15 cellular contexts compared by ENCODE assay signal in the genomic region with DNA sequence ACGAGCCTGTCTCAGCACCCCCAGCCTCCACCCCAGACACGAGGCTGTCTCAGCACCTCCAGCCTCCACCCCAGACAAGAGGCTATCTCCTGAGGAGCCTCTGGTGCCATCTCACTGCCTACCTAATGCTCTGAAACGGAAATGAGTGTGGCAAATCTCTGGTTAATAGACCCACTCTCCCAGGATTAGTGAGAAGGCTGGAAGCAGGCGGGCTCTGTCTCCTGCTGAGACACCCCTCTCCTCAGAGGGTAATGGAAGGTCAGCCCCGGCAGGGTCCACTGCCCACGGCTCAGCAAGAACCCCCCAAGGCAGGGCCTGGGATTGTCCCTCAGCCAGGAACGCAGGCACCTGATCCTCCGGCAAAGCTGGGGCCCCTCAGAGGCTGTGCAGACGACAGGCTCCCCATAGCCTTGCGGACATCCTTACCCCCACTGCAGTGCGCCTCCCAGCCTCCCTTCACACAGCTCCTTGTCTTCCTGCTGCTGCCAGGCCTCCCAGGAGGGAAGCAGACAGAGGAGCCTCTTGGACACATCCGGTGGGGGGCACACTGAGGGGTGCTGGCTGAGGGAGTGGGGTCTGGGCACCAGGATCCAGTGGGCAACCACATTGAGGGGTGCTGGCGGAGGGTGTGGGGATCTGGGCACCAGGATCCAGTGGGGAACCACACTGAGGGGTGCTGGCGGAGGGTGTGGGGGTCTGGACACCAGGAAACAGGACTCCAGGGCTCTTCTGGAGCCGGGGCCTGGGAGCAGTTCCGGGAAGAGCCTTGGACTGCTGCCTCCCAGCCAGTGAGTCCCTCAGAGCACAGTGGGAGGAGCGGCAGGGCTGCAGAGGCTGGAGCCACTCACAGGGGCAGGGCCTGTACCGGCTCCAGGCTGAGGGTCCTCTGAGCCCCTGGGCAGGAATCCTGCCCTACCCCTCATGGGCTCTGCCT.
"Had no signal": no experiment of that assay in that cellular context is flagged by ENCODE, and none has a peak within 500 bp of the region (broad histone marks: within the 10 kb centered on the region; RNA-seq: fewer than 3 reads in every experiment).

No MANE protein-coding gene starts in this region.

- FAIRE-seq: frontal cortex, islet of Langerhans, small intestine had no signal

- ATAC-seq: activated T-helper 17 cell treated with anti-CD3 and anti-CD28 coated beads, Interleukin-2, amount 50 U/mL, for 72 hours had no signal

- H3K4me3 ChIP-seq: heart left ventricle, ovary, transverse colon had no signal

- H3K4me1 ChIP-seq: heart left ventricle had no signal

- H3K9me3 ChIP-seq: heart left ventricle, ovary, transverse colon had no signal

- H3K27me3 ChIP-seq: heart left ventricle, ovary, transverse colon had no signal

- DNase-seq: activated B cell treated with CpG ODN at 0.5 μM for 24 hours; activated CD4-positive, alpha-beta T cell treated with anti-CD3 and anti-CD28 coated beads, Interleukin-2, amount 50 U/mL, for 1 hour; activated naive CD4-positive, alpha-beta T cell treated with anti-CD3 and anti-CD28 coated beads, Interleukin-2, amount 10 ng/mL, durations not matched to agents 7 days and 5 days; activated T-cell treated with anti-CD3 and anti-CD28 coated beads for 4 hours; central memory CD4-positive, alpha-beta T cell; cortex of kidney; effector CD8-positive, alpha-beta T cell; heart left ventricle; mammary epithelial cell; ovary; small intestine; transverse colon had no signal

- H3K36me3 ChIP-seq: ovary had no signal

- H3K27ac ChIP-seq: ovary had no signal
